ENCODE assay signal across 16 cellular contexts in genomic region chr15:87707581-87708130, GRCh38.
DNase-seq lines count a peak whose midpoint lies in the region; ATAC-seq and TF ChIP-seq lines count a peak whose summit lies in the region.
"Had no signal": no experiment of that assay in that cellular context is flagged by ENCODE, and none has a peak within 500 bp of the region (broad histone marks: within the 10 kb centered on the region; RNA-seq: fewer than 3 reads in every experiment).

No MANE protein-coding gene starts in this region.

- TF ChIP-seq CTCF in WERI-Rb-1 (IDR thresholded peaks at IDR 0.05; ENCODE audit: low read depth, low read length) = no peak

- no peaks in the 10 kb centered on the region for H3K27me3 ChIP-seq in WERI-Rb-1 (ENCODE audit: insufficient read depth, low read depth, severe bottlenecking)
- H3K27me3 ChIP-seq: BLaER1 treated with 17β-estradiol and CSF1 and Interleukin-3, amounts not matched to agents 10 nM and 100 nM had no signal

- H3K36me3 ChIP-seq in WERI-Rb-1 = no peaks in the 10 kb centered on the region
- H3K36me3 ChIP-seq: BLaER1 treated with 17β-estradiol and CSF1 and Interleukin-3, amounts not matched to agents 10 nM and 100 nM had no signal

- peak overlapping the region; percentile 88 for H3K27ac ChIP-seq in WERI-Rb-1
- H3K27ac ChIP-seq: BLaER1 treated with 17β-estradiol and CSF1 and Interleukin-3, amounts not matched to agents 10 nM and 100 nM; GM23248 had no signal

- H3K9me3 ChIP-seq in WERI-Rb-1 (ENCODE audit: severe bottlenecking) = no peaks in the 10 kb centered on the region

- peak; percentile 25 for DNase-seq in Ammon's horn (ENCODE audit: low spot score)
- peak; percentile 34 for DNase-seq in WERI-Rb-1
- DNase-seq in cerebellum (ENCODE audit: low spot score) = peak; percentile 3
- peak; percentile 31 for DNase-seq in left kidney (ENCODE audit: low read depth, low spot score)
- DNase-seq in NCI-H524 treated with DMSO at 0.1 percent for 48 hours (lab: John Stamatoyannopoulos, UW) = no peak
- DNase-seq in stimulated activated naive CD8-positive, alpha-beta T cell treated with anti-CD3 and anti-CD28 coated beads, Interleukin-15, Interleukin-2, amounts not matched to agents 100 U/mL and 50 U/mL, for 24 hours = no peak
- no peak for DNase-seq in retina
- no peak for DNase-seq in SHP77 (lab: John Stamatoyannopoulos, UW)
- DNase-seq: 8988T; AML-193; CD4-positive, CD25-positive, alpha-beta regulatory T cell; DMS53; GM23248 had no signal

- no peak for ATAC-seq in stimulated activated naive CD8-positive, alpha-beta T cell treated with anti-CD3 and anti-CD28 coated beads, Interleukin-15, Interleukin-2, amounts not matched to agents 100 U/mL and 50 U/mL, for 24 hours
- ATAC-seq: GM12878, HCT116 had no signal

- peak overlapping the region; percentile 33 for H3K4me3 ChIP-seq in WERI-Rb-1 (ENCODE audit: low read depth, low read length)
- H3K4me3 ChIP-seq: BLaER1 treated with 17β-estradiol and CSF1 and Interleukin-3, amounts not matched to agents 10 nM and 100 nM; GM12878; GM23248 had no signal

Comparison
In these comparisons a context has a peak if more than half of its experiments do, and no peak if none do; other contexts are left out.
1. DNase-seq: peak in Ammon's horn (single experiment), WERI-Rb-1 (single experiment), cerebellum (single experiment) and left kidney (single experiment); none in NCI-H524 treated with DMSO at 0.1 percent for 48 hours (single experiment), stimulated activated naive CD8-positive, alpha-beta T cell treated with anti-CD3 and anti-CD28 coated beads, Interleukin-15, Interleukin-2, amounts not matched to agents 100 U/mL and 50 U/mL, for 24 hours (single experiment), retina (single experiment) and SHP77 (0 of 2).